16 cellular contexts compared by ENCODE assay signal in genomic region chr12:84891106-84891838, GRCh38. TPM values are rescaled to one million over a fixed set of nuclear protein-coding genes. Genes with fewer than 3 reads are reported as not detected.
DNase-seq lines count a peak whose midpoint lies in the region; TF ChIP-seq lines count a peak whose summit lies in the region.
"Had no signal": no experiment of that assay in that cellular context is flagged by ENCODE, and none has a peak within 500 bp of the region (broad histone marks: within the 10 kb centered on the region; RNA-seq: fewer than 3 reads in every experiment).

No MANE protein-coding gene starts in this region.

- no peaks in the 10 kb centered on the region for H3K9me3 ChIP-seq in uterus
- H3K9me3 ChIP-seq: BLaER1, MG63 had no signal

- no peak overlapping the region for H3K4me3 Mint-ChIP-seq in activated naive CD8-positive, alpha-beta T cell treated with anti-CD3 and anti-CD28 coated beads for 36 hours
- H3K4me3 Mint-ChIP-seq: CD8-positive, alpha-beta memory T cell had no signal

- no peak for TF ChIP-seq POLR2A in uterus (IDR thresholded peaks at IDR 0.05)

- intact Hi-C loops in uterus (cut with DNase I; ENCODE audit: low total_unique reads) = no loop called here

- H3K27me3 Mint-ChIP-seq in activated naive CD8-positive, alpha-beta T cell treated with anti-CD3 and anti-CD28 coated beads for 36 hours = no peaks in the 10 kb centered on the region

- H3K27ac Mint-ChIP-seq in activated naive CD8-positive, alpha-beta T cell treated with anti-CD3 and anti-CD28 coated beads for 36 hours = no peak overlapping the region
- H3K27ac Mint-ChIP-seq: CD8-positive, alpha-beta memory T cell had no signal

- no peak for TF ChIP-seq CTCF in brain microvascular endothelial cell (IDR thresholded peaks at IDR 0.05; ENCODE audit: low read depth, low read length, missing control alignments)
- TF ChIP-seq CTCF in fibroblast of the aortic adventitia (IDR thresholded peaks at IDR 0.05; ENCODE audit: insufficient read depth, low read length) = no peak
- TF ChIP-seq CTCF in uterus (IDR thresholded peaks at IDR 0.05) = no peak

- H3K4me3 ChIP-seq in brain microvascular endothelial cell (ENCODE audit: low read depth, low read length) = no peak overlapping the region
- no peak overlapping the region for H3K4me3 ChIP-seq in fibroblast of the aortic adventitia (ENCODE audit: low read depth, low read length)
- H3K4me3 ChIP-seq in uterus = no peak overlapping the region
- H3K4me3 ChIP-seq: BLaER1, MG63 had no signal

- DNase-seq in HCEC 1CT (peak; percentile 50), brain microvascular endothelial cell (peak; percentile 30), fibroblast of the aortic adventitia (ENCODE audit: low read depth) (peak; percentile 21), RKO (ENCODE audit: low spot score) (no peak), activated gamma-delta T cell (lab: John Stamatoyannopoulos, UW) (no peak), uterus (no peak)
- no peak for DNase-seq in activated naive CD8-positive, alpha-beta T cell treated with anti-CD3 and anti-CD28 coated beads for 36 hours
- DNase-seq: CD8-positive, alpha-beta memory T cell; GF-D8; GOT3; MG63; NCI-H1092 treated with DMSO at 0.1 percent for 48 hours; NCI-H510A treated with DMSO at 0.1 percent for 48 hours had no signal

- no peaks in the 10 kb centered on the region for H3K36me3 Mint-ChIP-seq in activated naive CD8-positive, alpha-beta T cell treated with anti-CD3 and anti-CD28 coated beads for 36 hours
- H3K36me3 Mint-ChIP-seq: CD8-positive, alpha-beta memory T cell had no signal

- H3K27ac ChIP-seq in brain microvascular endothelial cell (peak overlapping the region; percentile 40), uterus (no peak overlapping the region)
- H3K27ac ChIP-seq: BLaER1, KMS-11 had no signal

- H3K4me1 ChIP-seq in uterus = no peaks in the 10 kb centered on the region
- H3K4me1 ChIP-seq: BLaER1 had no signal

- no peaks in the 10 kb centered on the region for H3K4me1 Mint-ChIP-seq in activated naive CD8-positive, alpha-beta T cell treated with anti-CD3 and anti-CD28 coated beads for 36 hours
- H3K4me1 Mint-ChIP-seq: CD8-positive, alpha-beta memory T cell had no signal

- H3K9me3 Mint-ChIP-seq in activated naive CD8-positive, alpha-beta T cell treated with anti-CD3 and anti-CD28 coated beads for 36 hours = no peaks in the 10 kb centered on the region
- H3K9me3 Mint-ChIP-seq: CD8-positive, alpha-beta memory T cell had no signal

- no peaks in the 10 kb centered on the region for H3K36me3 ChIP-seq in brain microvascular endothelial cell (replicated peaks)
- no peaks in the 10 kb centered on the region for H3K36me3 ChIP-seq in uterus
- H3K36me3 ChIP-seq: BLaER1, MG63 had no signal

- in situ Hi-C loops in brain microvascular endothelial cell (cut with HindIII; ENCODE audit: low pct_ligation_motif_present, low sequenced_read_pairs) = no loop called here

- H3K27me3 ChIP-seq in brain microvascular endothelial cell (replicated peaks) (no peaks in the 10 kb centered on the region), uterus (no peaks in the 10 kb centered on the region)
- H3K27me3 ChIP-seq: BLaER1, MG63 had no signal

RNA-seq across cellular contexts. Expression of gene SLC6A15, which starts 21.3 kb away (rescaled TPM):
- 8.9 and 53.3 TPM in 2 replicates for total RNA-seq in fibroblast of the aortic adventitia (ENCODE audit: low replicate concordance)
- under 1 TPM; 0.14 to 0.29 TPM for total RNA-seq in activated naive CD8-positive, alpha-beta T cell treated with anti-CD3 and anti-CD28 coated beads for 36 hours
- total RNA-seq in uterus = 1 to 10 TPM in 2 of 4 donors, under 1 TPM in 1, not detected in 1; 0.97 to 6.2 (median 4.4) TPM
- total RNA-seq: CD8-positive, alpha-beta memory T cell; Right ventricle myocardium inferior had no signal

Comparison
In these comparisons a context has a peak if more than half of its experiments do, and no peak if none do; other contexts are left out.
1. DNase-seq: peak in HCEC 1CT (single experiment), brain microvascular endothelial cell (single experiment) and fibroblast of the aortic adventitia (single experiment); none in RKO (single experiment), activated naive CD8-positive, alpha-beta T cell treated with anti-CD3 and anti-CD28 coated beads for 36 hours (single experiment), activated gamma-delta T cell (single experiment) and uterus (0 of 2).